ENCODE assay signal across 1 cellular context in the genomic region with DNA sequence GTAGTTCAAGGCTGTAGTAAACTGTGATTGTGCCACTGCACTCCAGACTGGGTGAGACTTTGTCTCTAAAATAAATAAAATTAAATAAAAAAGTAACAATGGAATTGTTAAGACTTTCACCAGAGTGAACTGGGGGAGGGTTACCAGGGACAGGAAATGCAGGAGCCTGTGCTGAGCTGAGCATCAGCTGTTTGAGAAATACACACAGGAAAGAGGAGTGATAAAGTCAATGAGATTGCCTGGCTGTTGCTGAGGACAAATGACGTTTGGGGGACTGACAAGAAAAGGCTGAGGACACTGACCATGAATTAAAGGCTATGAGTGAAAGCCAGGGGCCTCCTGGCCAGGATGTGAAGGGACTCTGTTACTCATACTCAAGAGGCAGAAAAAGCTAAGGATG.
TF ChIP-seq lines count a peak whose summit lies in the region.

No MANE protein-coding gene starts in this region.

TF ChIP-seq in HepG2, 621 proteins besides CTCF, POLR2A, EP300 and RAD21 (continued from another document):
- TF ChIP-seq, protein P1, sequence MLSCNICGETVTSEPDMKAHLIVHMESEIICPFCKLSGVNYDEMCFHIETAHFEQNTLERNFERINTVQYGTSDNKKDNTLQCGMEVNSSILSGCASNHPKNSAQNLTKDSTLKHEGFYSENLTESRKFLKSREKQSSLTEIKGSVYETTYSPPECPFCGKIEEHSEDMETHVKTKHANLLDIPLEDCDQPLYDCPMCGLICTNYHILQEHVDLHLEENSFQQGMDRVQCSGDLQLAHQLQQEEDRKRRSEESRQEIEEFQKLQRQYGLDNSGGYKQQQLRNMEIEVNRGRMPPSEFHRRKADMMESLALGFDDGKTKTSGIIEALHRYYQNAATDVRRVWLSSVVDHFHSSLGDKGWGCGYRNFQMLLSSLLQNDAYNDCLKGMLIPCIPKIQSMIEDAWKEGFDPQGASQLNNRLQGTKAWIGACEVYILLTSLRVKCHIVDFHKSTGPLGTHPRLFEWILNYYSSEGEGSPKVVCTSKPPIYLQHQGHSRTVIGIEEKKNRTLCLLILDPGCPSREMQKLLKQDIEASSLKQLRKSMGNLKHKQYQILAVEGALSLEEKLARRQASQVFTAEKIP (CRISPR knock-in tag; IDR thresholded peaks at IDR 0.05; ENCODE audit: borderline replicate concordance) = no peak
- TF ChIP-seq, protein P2, sequence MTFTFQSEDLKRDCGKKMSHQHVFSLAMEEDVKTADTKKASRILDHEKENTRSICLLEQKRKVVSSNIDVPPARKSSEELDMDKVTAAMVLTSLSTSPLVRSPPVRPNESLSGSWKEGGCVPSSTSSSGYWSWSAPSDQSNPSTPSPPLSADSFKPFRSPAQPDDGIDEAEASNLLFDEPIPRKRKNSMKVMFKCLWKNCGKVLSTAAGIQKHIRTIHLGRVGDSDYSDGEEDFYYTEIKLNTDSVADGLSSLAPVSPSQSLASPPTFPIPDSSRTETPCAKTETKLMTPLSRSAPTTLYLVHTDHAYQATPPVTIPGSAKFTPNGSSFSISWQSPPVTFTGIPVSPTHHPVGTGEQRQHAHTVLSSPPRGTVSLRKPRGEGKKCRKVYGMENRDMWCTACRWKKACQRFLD (CRISPR knock-in tag; IDR thresholded peaks at IDR 0.05; ENCODE audit: borderline replicate concordance) = no peak
- TF ChIP-seq, protein P3, sequence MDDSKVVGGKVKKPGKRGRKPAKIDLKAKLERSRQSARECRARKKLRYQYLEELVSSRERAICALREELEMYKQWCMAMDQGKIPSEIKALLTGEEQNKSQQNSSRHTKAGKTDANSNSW (CRISPR knock-in tag; IDR thresholded peaks at IDR 0.05; ENCODE audit: borderline replicate concordance) = no peak
- TF ChIP-seq BRD4 (CRISPR knock-in tag; IDR thresholded peaks at IDR 0.05) = no peak
- TF ChIP-seq ZNF607 (CRISPR knock-in tag; IDR thresholded peaks at IDR 0.05; ENCODE audit: borderline replicate concordance) = no peak
- TF ChIP-seq ZNF160 (CRISPR knock-in tag; IDR thresholded peaks at IDR 0.05) = no peak
- TF ChIP-seq HNF4G (IDR thresholded peaks at IDR 0.05; ENCODE audit: borderline replicate concordance, low read depth, low read length) = no peak
- TF ChIP-seq HNF4G (CRISPR knock-in tag; IDR thresholded peaks at IDR 0.05; ENCODE audit: borderline replicate concordance, low read depth) = no peak
- no peak for TF ChIP-seq ZNF619 (CRISPR knock-in tag; IDR thresholded peaks at IDR 0.05)
- TF ChIP-seq DNMT3B (CRISPR knock-in tag; conservative IDR thresholded peaks at IDR 0.05) = no peak
- no peak for TF ChIP-seq ZNF75D (CRISPR knock-in tag; IDR thresholded peaks at IDR 0.05; ENCODE audit: borderline replicate concordance)
- no peak for TF ChIP-seq TSC22D2 (CRISPR knock-in tag; IDR thresholded peaks at IDR 0.05; ENCODE audit: borderline replicate concordance)
- TF ChIP-seq ZNF782 (CRISPR knock-in tag; IDR thresholded peaks at IDR 0.05; ENCODE audit: borderline replicate concordance) = no peak
